Comparison of ENCODE assay signal across 10 cellular contexts in genomic region chr4:175953960-175954521, GRCh38.
A peak's percentile ranks its signal among the peaks of the same experiment; 100 is the strongest.
DNase-seq lines count a peak whose midpoint lies in the region; ATAC-seq and TF ChIP-seq lines count a peak whose summit lies in the region.
"Had no signal": no experiment of that assay in that cellular context is flagged by ENCODE, and none has a peak within 500 bp of the region (broad histone marks: within the 10 kb centered on the region; RNA-seq: fewer than 3 reads in every experiment).

No MANE protein-coding gene starts in this region.

- H3K36me3 ChIP-seq in DOHH2 (ENCODE audit: control insufficient read depth, low read length) (peaks cover 9% of the 10 kb centered on the region), sigmoid colon (no peaks in the 10 kb centered on the region)
- H3K36me3 ChIP-seq in CD4-positive, alpha-beta memory T cell (ENCODE audit: insufficient read depth, low read length) = no peaks in the 10 kb centered on the region
- H3K36me3 ChIP-seq: SJCRH30 had no signal

- H3K9me3 ChIP-seq in DOHH2 (ENCODE audit: control insufficient read depth, insufficient read depth, low read length) (peaks cover 9% of the 10 kb centered on the region; the same call in 1 of the 2 replicates), sigmoid colon (no peaks in the 10 kb centered on the region)
- H3K9me3 ChIP-seq in CD4-positive, alpha-beta memory T cell (ENCODE audit: control insufficient read depth in 1 of 2, low read length in 2 of 2) = no peaks in the 10 kb centered on the region
- H3K9me3 ChIP-seq: SJCRH30 had no signal

- no peaks in the 10 kb centered on the region for H4K20me1 ChIP-seq in DOHH2 (ENCODE audit: control insufficient read depth, insufficient read depth, low read depth, low read length)

- H3K9me2 ChIP-seq in DOHH2 (replicated peaks; ENCODE audit: control insufficient read depth, low read length) = no peaks in the 10 kb centered on the region

- H3K27ac ChIP-seq in DOHH2 (ENCODE audit: low read depth, low read length) = peak overlapping the region; percentile 62
- no peak overlapping the region for H3K27ac ChIP-seq in CD4-positive, alpha-beta memory T cell (ENCODE audit: low read depth, low read length)
- H3K27ac ChIP-seq in sigmoid colon = peak overlapping the region in 1 of 4 donors; percentile 33
- H3K27ac ChIP-seq: SJCRH30 had no signal

- peaks cover 19% of the 10 kb centered on the region for H3K4me1 ChIP-seq in DOHH2 (ENCODE audit: control insufficient read depth, low read length)
- no peaks in the 10 kb centered on the region for H3K4me1 ChIP-seq in CD4-positive, alpha-beta memory T cell (ENCODE audit: insufficient read depth, low read length)
- H3K4me1 ChIP-seq in sigmoid colon = peaks cover 0 to 6% (median 0%) of the 10 kb centered on the region in 4 donors
- H3K4me1 ChIP-seq: SJCRH30 had no signal

- no peak overlapping the region for H3K4me3 Mint-ChIP-seq in CD4-positive, alpha-beta memory T cell
- H3K4me3 Mint-ChIP-seq: central memory CD8-positive, alpha-beta T cell had no signal

- DNase-seq in SKM-1 treated with dmso at 0.1 percent for 144 hours (lab: John Stamatoyannopoulos, UW; ENCODE audit: unreplicated experiment) = peak; percentile 9
- no peak for DNase-seq in CD4-positive, alpha-beta memory T cell
- no peak for DNase-seq in NCI-H2029 treated with DMSO at 0.1 percent for 48 hours (lab: John Stamatoyannopoulos, UW)
- no peak for DNase-seq in sigmoid colon
- no peak for DNase-seq in NCI-H146 (lab: John Stamatoyannopoulos, UW)

- H3K9me3 Mint-ChIP-seq in CD4-positive, alpha-beta memory T cell = peaks cover 0 to 2% (median 0%) of the 10 kb centered on the region in 8 donors

- no peak for TF ChIP-seq POLR2A in sigmoid colon (IDR thresholded peaks at IDR 0.05)

- WGBS in sigmoid colon, 2 donors = 74 to 81% methylated on average over 5 of the region's 5 CpGs

- no peak overlapping the region for H3K27ac Mint-ChIP-seq in CD4-positive, alpha-beta memory T cell

- TF ChIP-seq EP300 in sigmoid colon (IDR thresholded peaks at IDR 0.05) = no peak

- no peaks in the 10 kb centered on the region for H3K79me2 ChIP-seq in DOHH2 (ENCODE audit: control insufficient read depth, low read length)

- H3K4me1 Mint-ChIP-seq in CD4-positive, alpha-beta memory T cell = no peaks in the 10 kb centered on the region
- H3K4me1 Mint-ChIP-seq: central memory CD8-positive, alpha-beta T cell had no signal

- peaks cover 0 to 1% of the 10 kb centered on the region in 2 donors for H3K27me3 Mint-ChIP-seq in CD4-positive, alpha-beta memory T cell
- H3K27me3 Mint-ChIP-seq: central memory CD8-positive, alpha-beta T cell had no signal

- CTCF ChIA-PET in CD4-positive, alpha-beta memory T cell (lab: Charles Lee; ENCODE audit: partially characterized antibody) = interaction anchor here (0.6 kb wide), 1 partner anchor 387 kb away, joined by 3 read pairs; no protein-coding TSS in a partner anchor

- intact Hi-C loops in CD4-positive, alpha-beta memory T cell (cut with micrococcal nuclease) = no loop called here
- intact Hi-C loops in sigmoid colon (cut with DNase I) = no loop called here

- POLR2A ChIA-PET in CD4-positive, alpha-beta memory T cell (lab: Charles Lee; ENCODE audit: partially characterized antibody) = no interaction called here

- TF ChIP-seq CTCF in DOHH2 (IDR thresholded peaks at IDR 0.05; ENCODE audit: low read depth, low read length, poor library complexity, severe bottlenecking) (peak; percentile 49), sigmoid colon (IDR thresholded peaks at IDR 0.05) (no peak)

- no peaks in the 10 kb centered on the region for H3K36me3 Mint-ChIP-seq in CD4-positive, alpha-beta memory T cell

- ATAC-seq in GM19397 (IDR thresholded peaks at IDR 0.05; ENCODE audit: unreplicated experiment) (peak; percentile 90), HG03095 (IDR thresholded peaks at IDR 0.05; ENCODE audit: unreplicated experiment) (peak; percentile 91)

- peak overlapping the region; percentile 40 for H3K4me2 ChIP-seq in DOHH2 (ENCODE audit: low read length)

- H3K4me3 ChIP-seq in DOHH2 (ENCODE audit: low read length) = peak overlapping the region; percentile 30
- H3K4me3 ChIP-seq in CD4-positive, alpha-beta memory T cell (ENCODE audit: low read length in 2 of 2) = no peak overlapping the region
- no peak overlapping the region for H3K4me3 ChIP-seq in sigmoid colon
- H3K4me3 ChIP-seq: SJCRH30 had no signal

- H3K27me3 ChIP-seq in DOHH2 (ENCODE audit: control insufficient read depth, low read length) = no peaks in the 10 kb centered on the region
- no peaks in the 10 kb centered on the region for H3K27me3 ChIP-seq in CD4-positive, alpha-beta memory T cell (ENCODE audit: insufficient read depth, low read length)
- H3K27me3 ChIP-seq in sigmoid colon = no peaks in the 10 kb centered on the region
- H3K27me3 ChIP-seq: SJCRH30 had no signal

- peaks cover 2% of the 10 kb centered on the region; the same call in 1 of the 2 replicates for H3F3A ChIP-seq in DOHH2 (ENCODE audit: control insufficient read depth, insufficient read depth)
